23 cellular contexts compared by ENCODE assay signal in genomic region chr7:108423089-108423989, GRCh38. TPM values are rescaled to one million over a fixed set of nuclear protein-coding genes. Genes with fewer than 3 reads are reported as not detected.
"Had no signal": no experiment of that assay in that cellular context is flagged by ENCODE, and none has a peak within 500 bp of the region (broad histone marks: within the 10 kb centered on the region; RNA-seq: fewer than 3 reads in every experiment).

No MANE protein-coding gene starts in this region.

- H3K9ac ChIP-seq: parathyroid adenoma had no signal

- ATAC-seq: left colon; lower lobe of right lung; natural killer cell treated with Interleukin-12 subunit alpha and Interleukin-12 subunit beta and Interleukin-15 and Interleukin-18, amount 100 ng/mL, for 72 hours; stimulated activated memory B cell treated with anti-CD40 and anti-IgM and Interleukin-4, amounts not matched to agents 10 μg/mL and 1 μg/mL and 100 μg/mL, for 72 hours; WTC11 had no signal

- H3K27me3 ChIP-seq: brain microvascular endothelial cell, dorsolateral prefrontal cortex, sigmoid colon, tibial artery had no signal

- H3K9me3 ChIP-seq: lower lobe of right lung, sigmoid colon, tibial artery had no signal

- H3K4me1 Mint-ChIP-seq: activated CD4-positive, alpha-beta memory T cell treated with anti-CD3 and anti-CD28 coated beads, Interleukin-2, amount 10 ng/mL, durations not matched to agents 7 days and 5 days had no signal

- H3K36me3 Mint-ChIP-seq: natural killer cell treated with Interleukin-12 subunit alpha and Interleukin-12 subunit beta and Interleukin-15 and Interleukin-18, amount 100 ng/mL, for 72 hours; stimulated activated memory B cell treated with anti-CD40 and anti-IgM and Interleukin-4, amounts not matched to agents 10 μg/mL and 1 μg/mL and 100 μg/mL, for 72 hours; WTC11 had no signal

- H3K79me2 ChIP-seq: parathyroid adenoma had no signal

- DNase-seq: activated CD4-positive, alpha-beta memory T cell treated with anti-CD3 and anti-CD28 coated beads, Interleukin-2, amount 10 ng/mL, durations not matched to agents 7 days and 5 days; activated CD4-positive, alpha-beta T cell treated with anti-CD3 and anti-CD28 coated beads for 4 hours; activated CD8-positive, alpha-beta memory T cell treated with anti-CD3 and anti-CD28 coated beads, Interleukin-2, amount 50 U/mL, for 4 hours; activated gamma-delta T cell treated with Interleukin-2 at 50 U/mL for 16 hours; aorta; brain microvascular endothelial cell; central memory CD4-positive, alpha-beta T cell; dorsolateral prefrontal cortex; foreskin fibroblast; hypothalamus; islet precursor cell; left colon; lower lobe of right lung; sigmoid colon; stimulated activated CD4-positive, alpha-beta T cell treated with anti-CD3 and anti-CD28 coated beads, Interleukin-4, amount 100 ng/mL, for 4 hours; substantia nigra; tibial artery had no signal

- H3K9me3 Mint-ChIP-seq: activated CD4-positive, alpha-beta memory T cell treated with anti-CD3 and anti-CD28 coated beads, Interleukin-2, amount 10 ng/mL, durations not matched to agents 7 days and 5 days; activated T-helper 1 cell treated with anti-CD3 and anti-CD28 coated beads, Interleukin-12 subunit alpha, Interleukin-12 subunit beta, Interleukin-2, Interleukin-4 antibody, amounts not matched to agents 30 ng/mL and 10 ng/mL and 1 ng/mL, durations not matched to agents 14 hours and 24 hours and 36 hours; natural killer cell treated with Interleukin-12 subunit alpha and Interleukin-12 subunit beta and Interleukin-15 and Interleukin-18, amount 100 ng/mL, for 72 hours; stimulated activated memory B cell treated with anti-CD40 and anti-IgM and Interleukin-4, amounts not matched to agents 10 μg/mL and 1 μg/mL and 100 μg/mL, for 72 hours; T-helper 2 cell treated with Interferon-gamma antibody and Interleukin-4, amounts not matched to agents 5 μg/mL and 100 μg/mL, for 36 hours; WTC11 had no signal

- H3K4me3 Mint-ChIP-seq: activated CD4-positive, alpha-beta memory T cell treated with anti-CD3 and anti-CD28 coated beads, Interleukin-2, amount 10 ng/mL, durations not matched to agents 7 days and 5 days; activated T-helper 1 cell treated with anti-CD3 and anti-CD28 coated beads, Interleukin-12 subunit alpha, Interleukin-12 subunit beta, Interleukin-2, Interleukin-4 antibody, amounts not matched to agents 30 ng/mL and 10 ng/mL and 1 ng/mL, durations not matched to agents 14 hours and 24 hours and 36 hours; natural killer cell treated with Interleukin-12 subunit alpha and Interleukin-12 subunit beta and Interleukin-15 and Interleukin-18, amount 100 ng/mL, for 72 hours; stimulated activated memory B cell treated with anti-CD40 and anti-IgM and Interleukin-4, amounts not matched to agents 10 μg/mL and 1 μg/mL and 100 μg/mL, for 72 hours; T-helper 2 cell treated with Interferon-gamma antibody and Interleukin-4, amounts not matched to agents 5 μg/mL and 100 μg/mL, for 36 hours; WTC11 had no signal

- H3K27ac ChIP-seq: brain microvascular endothelial cell, lower lobe of right lung, parathyroid adenoma, sigmoid colon, tibial artery had no signal

- H3K27ac Mint-ChIP-seq: activated CD4-positive, alpha-beta memory T cell treated with anti-CD3 and anti-CD28 coated beads, Interleukin-2, amount 10 ng/mL, durations not matched to agents 7 days and 5 days; activated T-helper 1 cell treated with anti-CD3 and anti-CD28 coated beads, Interleukin-12 subunit alpha, Interleukin-12 subunit beta, Interleukin-2, Interleukin-4 antibody, amounts not matched to agents 30 ng/mL and 10 ng/mL and 1 ng/mL, durations not matched to agents 14 hours and 24 hours and 36 hours; natural killer cell treated with Interleukin-12 subunit alpha and Interleukin-12 subunit beta and Interleukin-15 and Interleukin-18, amount 100 ng/mL, for 72 hours; stimulated activated memory B cell treated with anti-CD40 and anti-IgM and Interleukin-4, amounts not matched to agents 10 μg/mL and 1 μg/mL and 100 μg/mL, for 72 hours; T-helper 2 cell treated with Interferon-gamma antibody and Interleukin-4, amounts not matched to agents 5 μg/mL and 100 μg/mL, for 36 hours; WTC11 had no signal

- H3K4me3 ChIP-seq: dorsolateral prefrontal cortex, lower lobe of right lung, sigmoid colon, tibial artery had no signal

- H2AFZ ChIP-seq: parathyroid adenoma had no signal

- H3K4me1 ChIP-seq: lower lobe of right lung, parathyroid adenoma, sigmoid colon, tibial artery had no signal

- H3K36me3 ChIP-seq: brain microvascular endothelial cell, lower lobe of right lung, sigmoid colon, tibial artery had no signal

RNA-seq across cellular contexts. Expression of gene NRCAM, which starts 32.9 kb away (rescaled TPM):
- total RNA-seq: activated CD4-positive, alpha-beta memory T cell treated with anti-CD3 and anti-CD28 coated beads, Interleukin-2, amount 10 ng/mL, durations not matched to agents 7 days and 5 days; natural killer cell treated with Interleukin-12 subunit alpha and Interleukin-12 subunit beta and Interleukin-15 and Interleukin-18, amount 100 ng/mL, for 72 hours had no signal
